In the genomic region with DNA sequence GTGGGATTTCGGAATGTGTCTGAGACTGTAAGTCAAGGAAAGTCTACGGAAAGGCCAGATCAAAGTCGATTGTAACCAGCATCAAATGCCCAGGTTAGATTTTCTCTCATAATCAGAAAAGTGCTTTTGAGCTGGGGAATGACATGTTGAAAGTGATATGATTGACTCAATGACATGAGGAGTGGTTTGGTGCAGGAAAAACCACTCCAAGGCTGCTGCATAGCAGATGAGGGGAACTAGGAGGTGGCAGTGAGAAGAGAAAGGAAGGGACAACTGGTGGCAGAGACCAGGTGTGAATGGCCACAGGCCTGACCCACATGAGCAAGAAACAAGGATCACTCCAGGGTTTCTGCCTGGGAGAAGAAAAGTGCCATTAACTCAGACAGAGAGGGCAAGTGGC, we compare ENCODE assay signal across 8 cellular contexts.
A peak's percentile ranks its signal among the peaks of the same experiment; 100 is the strongest.
DNase-seq lines count a peak whose midpoint lies in the region; ATAC-seq lines count a peak whose summit lies in the region.

No MANE protein-coding gene starts in this region.

- H3K4me1 ChIP-seq in adipocyte (ENCODE audit: control insufficient read depth, insufficient read depth, low read length), result peaks cover 42% of the 10 kb centered on the region

- peak overlapping the region; percentile 77 for H3K4me3 Mint-ChIP-seq in T-helper 2 cell treated with Interferon-gamma antibody and Interleukin-4, amounts not matched to agents 5 μg/mL and 100 μg/mL, for 36 hours

- peaks cover 23% of the 10 kb centered on the region for H3K4me1 Mint-ChIP-seq in T-helper 2 cell treated with Interferon-gamma antibody and Interleukin-4, amounts not matched to agents 5 μg/mL and 100 μg/mL, for 36 hours (ENCODE audit: low read depth)

- H3K36me3 Mint-ChIP-seq in T-helper 2 cell treated with Interferon-gamma antibody and Interleukin-4, amounts not matched to agents 5 μg/mL and 100 μg/mL, for 36 hours (ENCODE audit: low read depth), result peaks cover 1% of the 10 kb centered on the region

- no peak for DNase-seq in T-helper 2 cell treated with Interferon-gamma antibody and Interleukin-4, amounts not matched to agents 5 μg/mL and 100 μg/mL, for 36 hours (ENCODE audit: low spot score)
- no peak for DNase-seq in T-helper 2 cell
- no peak for DNase-seq in adipocyte (ENCODE audit: low read depth)
- peak; percentile 17 for DNase-seq in kidney tubule cell (ENCODE audit: low spot score)
- DNase-seq in substantia nigra (lab: John Stamatoyannopoulos, UW), result no peak
- DNase-seq in NCI-H748 treated with DMSO at 0.1 percent for 48 hours (lab: John Stamatoyannopoulos, UW), result no peak
- DNase-seq in KBM-7, result no peak

- no peak for ATAC-seq in GM18907 (IDR thresholded peaks at IDR 0.05; ENCODE audit: unreplicated experiment)

- H3K27me3 Mint-ChIP-seq in T-helper 2 cell treated with Interferon-gamma antibody and Interleukin-4, amounts not matched to agents 5 μg/mL and 100 μg/mL, for 36 hours (ENCODE audit: low read depth), result peaks cover 7% of the 10 kb centered on the region

- in situ Hi-C loops in KBM-7 (cut with MboI; ENCODE audit: low pct_unique_long_range_greater_than_20kb, low sequenced_read_pairs), result no loop called here

- no peaks in the 10 kb centered on the region for H3K27me3 ChIP-seq in adipocyte (replicated peaks; ENCODE audit: control insufficient read depth, insufficient read depth, low read length)

- H3K9me3 ChIP-seq in adipocyte (ENCODE audit: control insufficient read depth, low read length), result no peaks in the 10 kb centered on the region

- peak overlapping the region; percentile 90 for H3K27ac ChIP-seq in substantia nigra (ENCODE audit: low read depth, low read length, poor library complexity, severe bottlenecking)

- peak overlapping the region; percentile 91 for H3K4me3 ChIP-seq in adipocyte (ENCODE audit: low read length)

- no peaks in the 10 kb centered on the region for H3K9me3 Mint-ChIP-seq in T-helper 2 cell treated with Interferon-gamma antibody and Interleukin-4, amounts not matched to agents 5 μg/mL and 100 μg/mL, for 36 hours

- H3K36me3 ChIP-seq in adipocyte (ENCODE audit: control insufficient read depth, insufficient read depth, low read length, severe bottlenecking), result no peaks in the 10 kb centered on the region

- peak overlapping the region; percentile 96 for H3K9ac ChIP-seq in adipocyte (ENCODE audit: low read length)

- peak overlapping the region; percentile 86 for H3K27ac Mint-ChIP-seq in T-helper 2 cell treated with Interferon-gamma antibody and Interleukin-4, amounts not matched to agents 5 μg/mL and 100 μg/mL, for 36 hours
